In the genomic region with DNA sequence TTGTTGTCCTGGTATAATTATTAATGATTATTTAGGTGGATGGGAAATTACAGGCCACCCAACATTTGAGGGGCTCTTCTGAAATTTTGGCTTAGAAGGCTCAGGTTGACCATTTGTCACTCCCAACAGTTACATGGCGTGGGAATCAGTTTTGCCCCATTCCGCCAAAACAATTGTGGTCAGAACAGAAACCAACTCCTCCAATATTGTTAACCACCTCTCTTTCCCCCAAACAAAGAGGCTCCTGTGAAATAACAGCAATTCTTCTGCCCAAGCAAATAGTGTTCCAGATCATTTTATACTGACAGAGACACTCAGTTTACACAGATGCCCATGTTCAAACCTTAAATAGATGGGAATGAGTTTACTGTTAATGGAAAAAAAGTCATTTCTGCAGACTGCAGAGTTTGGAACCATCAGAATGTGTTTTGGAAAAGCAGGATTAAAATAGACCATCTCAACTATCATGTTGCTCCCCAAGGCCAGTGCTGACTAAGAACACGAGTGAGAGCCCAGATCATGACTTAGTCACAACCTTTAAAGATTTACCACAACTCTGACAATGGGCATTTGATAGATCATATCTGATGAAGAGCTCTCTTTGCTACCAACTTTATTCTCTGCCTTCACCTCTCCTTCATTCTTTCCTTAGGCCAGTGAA, we compare ENCODE assay signal across 12 cellular contexts.
A peak's percentile ranks its signal among the peaks of the same experiment; 100 is the strongest.
DNase-seq lines count a peak whose midpoint lies in the region; ATAC-seq, FAIRE-seq and TF ChIP-seq lines count a peak whose summit lies in the region.
"Had no signal": no experiment of that assay in that cellular context is flagged by ENCODE, and none has a peak within 500 bp of the region (broad histone marks: within the 10 kb centered on the region; RNA-seq: fewer than 3 reads in every experiment).

No MANE protein-coding gene starts in this region.

- peak; percentile 59 for ATAC-seq in GM19043 (IDR thresholded peaks at IDR 0.05; ENCODE audit: low read depth, unreplicated experiment)
- peak; percentile 61 for ATAC-seq in HG03097 (IDR thresholded peaks at IDR 0.05; ENCODE audit: low FRiP score, unreplicated experiment)

- no peak for FAIRE-seq in HTR-8/SVneo (lab: Jason Lieb, UNC)

- DNase-seq in AG10803 (ENCODE audit: low read depth) (peak; percentile 56), amniotic epithelial cell (ENCODE audit: low read depth) (peak; percentile 63), cortex of kidney (lab: John Stamatoyannopoulos, UW) (no peak), mesenteric fat pad (ENCODE audit: low spot score) (no peak), NCI-H1048 (lab: John Stamatoyannopoulos, UW) (no peak), HTR-8/SVneo (ENCODE audit: insufficient read length, low spot score) (no peak)
- DNase-seq: BE2C, glutamatergic neuron, NCI-H1436 treated with DMSO at 0.1 percent for 48 hours, Right ventricle myocardium superior had no signal

- H3K4me3 ChIP-seq in AG10803 (ENCODE audit: low read length) = no peak overlapping the region

- no peak for TF ChIP-seq CTCF in AG10803 (conservative IDR thresholded peaks at IDR 0.05; ENCODE audit: low read length)

Comparison
In these comparisons a context has a peak if more than half of its experiments do, and no peak if none do; other contexts are left out.
1. DNase-seq: peak in AG10803 (single experiment) and amniotic epithelial cell (single experiment); none in cortex of kidney (single experiment), mesenteric fat pad (single experiment), NCI-H1048 (single experiment) and HTR-8/SVneo (single experiment).